ENCODE assay signal across 8 cellular contexts in genomic region chr1:222644649-222645005, GRCh38. TPM values are rescaled to one million over a fixed set of nuclear protein-coding genes. Genes with fewer than 3 reads are reported as not detected.
DNase-seq lines count a peak whose midpoint lies in the region; ATAC-seq and TF ChIP-seq lines count a peak whose summit lies in the region.

No MANE protein-coding gene starts in this region.

- peaks cover 19% of the 10 kb centered on the region for H3K36me3 Mint-ChIP-seq in activated CD4-positive, alpha-beta T cell treated with anti-CD3 and anti-CD28 coated beads, Interleukin-2, amount 10 ng/mL, durations not matched to agents 24 days and 14 days (ENCODE audit: low read depth)

- no peak for TF ChIP-seq CTCF in fibroblast of villous mesenchyme (IDR thresholded peaks at IDR 0.05; ENCODE audit: insufficient read depth, low read depth, low read length)

- peak overlapping the region; percentile 94 for H3K27ac Mint-ChIP-seq in activated CD4-positive, alpha-beta T cell treated with anti-CD3 and anti-CD28 coated beads, Interleukin-2, amount 10 ng/mL, durations not matched to agents 24 days and 14 days

- no peak for DNase-seq in activated CD4-positive, alpha-beta T cell treated with anti-CD3 and anti-CD28 coated beads, Interleukin-2, amount 10 ng/mL, durations not matched to agents 24 days and 14 days
- no peak for DNase-seq in activated CD4-positive, alpha-beta T cell treated with anti-CD3 and anti-CD28 coated beads for 4 hours
- peak; percentile 21 for DNase-seq in T-helper 22 cell (ENCODE audit: low read depth)
- DNase-seq in fibroblast of villous mesenchyme (ENCODE audit: low read depth), result no peak
- peak; percentile 35 for DNase-seq in renal cortical epithelial cell (ENCODE audit: low read depth)
- no peak for DNase-seq in hepatic stellate cell (ENCODE audit: low spot score)
- DNase-seq in activated CD8-positive, alpha-beta memory T cell treated with anti-CD3 and anti-CD28 coated beads, Interleukin-2, amount 50 U/mL, for 48 hours, result no peak

- no peaks in the 10 kb centered on the region for H3K9me3 Mint-ChIP-seq in activated CD4-positive, alpha-beta T cell treated with anti-CD3 and anti-CD28 coated beads, Interleukin-2, amount 10 ng/mL, durations not matched to agents 24 days and 14 days

- no peaks in the 10 kb centered on the region for H3K27me3 Mint-ChIP-seq in activated CD4-positive, alpha-beta T cell treated with anti-CD3 and anti-CD28 coated beads, Interleukin-2, amount 10 ng/mL, durations not matched to agents 24 days and 14 days

- peak overlapping the region; percentile 98 for H3K4me3 ChIP-seq in fibroblast of villous mesenchyme (ENCODE audit: low read depth, low read length)

- H3K4me3 Mint-ChIP-seq in activated CD4-positive, alpha-beta T cell treated with anti-CD3 and anti-CD28 coated beads, Interleukin-2, amount 10 ng/mL, durations not matched to agents 24 days and 14 days, result peak overlapping the region; percentile 95

- no peak for ATAC-seq in HG02884 (IDR thresholded peaks at IDR 0.05; ENCODE audit: unreplicated experiment)

- intact Hi-C loops in activated CD4-positive, alpha-beta T cell treated with anti-CD3 and anti-CD28 coated beads, Interleukin-2, amount 10 ng/mL, durations not matched to agents 24 days and 14 days (cut with micrococcal nuclease), result loop anchor here (1.0 kb wide), 5 partner anchors 9 to 68 kb away; partner anchors contain the start of genes AIDA, BROX and TAF1A

- H3K4me1 Mint-ChIP-seq in activated CD4-positive, alpha-beta T cell treated with anti-CD3 and anti-CD28 coated beads, Interleukin-2, amount 10 ng/mL, durations not matched to agents 24 days and 14 days, result peaks cover 28% of the 10 kb centered on the region

RNA-seq across cellular contexts. Expression of gene MIA3, which starts 26.7 kb away (rescaled TPM):
- 42.2 and 44.2 TPM in 2 replicates for total RNA-seq in activated CD4-positive, alpha-beta T cell treated with anti-CD3 and anti-CD28 coated beads, Interleukin-2, amount 10 ng/mL, durations not matched to agents 24 days and 14 days
- total RNA-seq in fibroblast of villous mesenchyme (44.5 and 54.0 TPM in 2 replicates), renal cortical epithelial cell (21.0 and 53.4 TPM in 2 replicates)

RNA-seq across cellular contexts. Expression of gene TAF1A, which starts 54.9 kb away (rescaled TPM):
- 23.1 and 24.4 TPM in 2 replicates for total RNA-seq in activated CD4-positive, alpha-beta T cell treated with anti-CD3 and anti-CD28 coated beads, Interleukin-2, amount 10 ng/mL, durations not matched to agents 24 days and 14 days
- total RNA-seq in fibroblast of villous mesenchyme (7.1 and 15.5 TPM in 2 replicates), renal cortical epithelial cell (10.6 and 11.0 TPM in 2 replicates)

Comparison
In these comparisons a context has a peak if more than half of its experiments do, and no peak if none do; other contexts are left out.
1. DNase-seq: peak in T-helper 22 cell (single experiment) and renal cortical epithelial cell (single experiment); none in activated CD4-positive, alpha-beta T cell treated with anti-CD3 and anti-CD28 coated beads, Interleukin-2, amount 10 ng/mL, durations not matched to agents 24 days and 14 days (single experiment), activated CD4-positive, alpha-beta T cell treated with anti-CD3 and anti-CD28 coated beads for 4 hours (0 of 2), fibroblast of villous mesenchyme (single experiment), hepatic stellate cell (single experiment) and activated CD8-positive, alpha-beta memory T cell treated with anti-CD3 and anti-CD28 coated beads, Interleukin-2, amount 50 U/mL, for 48 hours (single experiment).